In the genomic region with DNA sequence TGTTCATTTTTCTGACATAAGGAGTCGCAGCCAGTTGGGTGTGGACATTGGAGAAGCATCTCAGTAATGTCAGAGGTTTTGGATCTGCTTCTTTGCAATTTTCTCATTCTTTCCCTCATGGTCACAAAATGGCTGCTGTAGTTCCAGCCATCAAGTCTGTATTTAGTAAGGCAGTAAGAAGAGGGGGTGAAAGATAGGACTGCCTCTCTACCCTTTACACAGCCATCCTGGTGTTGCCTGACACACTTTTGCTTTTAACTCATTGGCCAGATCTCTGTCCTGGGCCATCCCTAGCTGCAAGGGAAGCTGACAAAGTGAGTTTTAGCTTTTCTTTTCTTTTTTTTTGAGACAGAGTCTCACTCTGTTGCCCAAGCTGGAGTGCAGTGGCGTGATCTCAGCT, we compare ENCODE assay signal across 29 cellular contexts.
DNase-seq lines count a peak whose midpoint lies in the region; ATAC-seq, FAIRE-seq and TF ChIP-seq lines count a peak whose summit lies in the region.
"Had no signal": no experiment of that assay in that cellular context is flagged by ENCODE, and none has a peak within 500 bp of the region (broad histone marks: within the 10 kb centered on the region; RNA-seq: fewer than 3 reads in every experiment).

No MANE protein-coding gene starts in this region.

- TF ChIP-seq EP300 in K562 (IDR thresholded peaks at IDR 0.05; ENCODE audit: low read length) = no peak

- H3K27me3 ChIP-seq in right atrium auricular region = no peaks in the 10 kb centered on the region
- H3K27me3 ChIP-seq in heart left ventricle = no peaks in the 10 kb centered on the region
- H3K27me3 ChIP-seq in K562 (ENCODE audit: control insufficient read depth in 2 of 2, insufficient read depth in 2 of 2, low read length in 2 of 2) = peaks cover 5 to 9% of the 10 kb centered on the region in 2 experiments; a peak in 3 of 5 replicates
- no peaks in the 10 kb centered on the region for H3K27me3 ChIP-seq in SJCRH30
- no peaks in the 10 kb centered on the region for H3K27me3 ChIP-seq in prostate gland (replicated peaks; ENCODE audit: insufficient read depth)
- H3K27me3 ChIP-seq: BE2C, BLaER1 had no signal

- H3K27ac ChIP-seq in right atrium auricular region = no peak overlapping the region
- H3K27ac ChIP-seq in heart left ventricle = no peak overlapping the region
- H3K27ac ChIP-seq in HEK293 (ENCODE audit: extremely low read depth, low read depth, low read length) = no peak overlapping the region
- H3K27ac ChIP-seq in K562 (ENCODE audit: extremely low read depth, low read depth, low read length) = no peak overlapping the region
- no peak overlapping the region for H3K27ac ChIP-seq in SJCRH30
- H3K27ac ChIP-seq in prostate gland = no peak overlapping the region
- H3K27ac ChIP-seq: BLaER1 had no signal

- H3K4me3 ChIP-seq in right atrium auricular region = no peak overlapping the region
- H3K4me3 ChIP-seq in heart left ventricle = no peak overlapping the region
- no peak overlapping the region for H3K4me3 ChIP-seq in HEK293 (ENCODE audit: low read depth, low read length)
- H3K4me3 ChIP-seq in K562 = no peak overlapping the region
- H3K4me3 ChIP-seq in SJCRH30 = no peak overlapping the region
- no peak overlapping the region for H3K4me3 ChIP-seq in prostate gland
- H3K4me3 ChIP-seq: BLaER1, GM12878 had no signal

- no TSS peak for BruUV-seq in K562 (replicated peaks; lab: Mats Ljungman, UMichigan)

- H3K36me3 ChIP-seq in right atrium auricular region (no peaks in the 10 kb centered on the region), heart left ventricle (no peaks in the 10 kb centered on the region), HEK293 (ENCODE audit: control insufficient read depth in 2 of 2, insufficient read depth in 1 of 2, low read length in 2 of 2) (no peaks in the 10 kb centered on the region), K562 (ENCODE audit: control insufficient read depth, insufficient read depth, low read length) (no peaks in the 10 kb centered on the region), SJCRH30 (no peaks in the 10 kb centered on the region), prostate gland (no peaks in the 10 kb centered on the region)
- H3K36me3 ChIP-seq: BE2C, BLaER1 had no signal

- TF ChIP-seq RAD21 in K562 (CRISPR knock-in tag; conservative IDR thresholded peaks at IDR 0.05 in 1 of 2, IDR thresholded peaks at IDR 0.05 in 1 of 2) = no peak

- H4K20me1 ChIP-seq in K562 (replicated peaks; ENCODE audit: control insufficient read depth, insufficient read depth, low read length) = no peaks in the 10 kb centered on the region
- H4K20me1 ChIP-seq: BLaER1 had no signal

- in situ Hi-C loops in K562 (cut with MboI) = loop anchor here (25.0 kb wide), 1 partner anchor 1018 kb away; no protein-coding TSS in a partner anchor

- H3K9me1 ChIP-seq in K562 (ENCODE audit: control insufficient read depth, insufficient read depth, low read length) = no peaks in the 10 kb centered on the region

- H3K4me1 ChIP-seq in right atrium auricular region = no peaks in the 10 kb centered on the region
- H3K4me1 ChIP-seq in heart left ventricle = peaks cover 0 to 7% (median 0%) of the 10 kb centered on the region in 12 donors
- no peaks in the 10 kb centered on the region for H3K4me1 ChIP-seq in HEK293 (ENCODE audit: control insufficient read depth, insufficient read depth, low read length)
- no peaks in the 10 kb centered on the region for H3K4me1 ChIP-seq in K562 (replicated peaks in 1 of 2; ENCODE audit: control insufficient read depth in 2 of 2, insufficient read depth in 2 of 2, low read length in 2 of 2)
- H3K4me1 ChIP-seq in SJCRH30 = 0 out of 2 replicates have a peak, but pooled peaks cover 4% of the 10 kb centered on the region
- H3K4me1 ChIP-seq in prostate gland (replicated peaks) = no peaks in the 10 kb centered on the region
- H3K4me1 ChIP-seq: BE2C had no signal

- DNase-seq in right atrium auricular region (ENCODE audit: low spot score) (peak; percentile 28), heart left ventricle (no peak), K562 (ENCODE audit: extremely low read depth in 1 of 4, low spot score in 3 of 4) (no peak), left lobe of liver (ENCODE audit: low spot score) (peak; percentile 0), SJCRH30 (no peak), prostate gland (ENCODE audit: low spot score) (no peak), NCI-H748 treated with DMSO at 0.1 percent for 48 hours (lab: John Stamatoyannopoulos, UW) (no peak)
- DNase-seq: 8988T; ACHN; BE2C; C1 segment of cervical spinal cord; CD4-positive, alpha-beta memory T cell; CD4-positive, CD25-positive, alpha-beta regulatory T cell; CD8-positive, alpha-beta memory T cell; COR-L47; DMS 273 treated with DMSO at 0.1 percent for 48 hours; DMS153; DMS53; DMS79; DND-41; EL; GDM1 had no signal

- H3K9me3 ChIP-seq in right atrium auricular region = peaks cover 6 to 11% of the 10 kb centered on the region in 2 donors
- H3K9me3 ChIP-seq in heart left ventricle = peaks cover 0 to 17% (median 7%) of the 10 kb centered on the region in 12 donors
- H3K9me3 ChIP-seq in HEK293 (ENCODE audit: control insufficient read depth, insufficient read depth, low read depth, low read length) = no peaks in the 10 kb centered on the region
- H3K9me3 ChIP-seq in K562 (replicated peaks; ENCODE audit: control insufficient read depth, insufficient read depth, low read depth, low read length) = peaks cover 5% of the 10 kb centered on the region; the same call in 1 of the 2 replicates
- peaks cover 6% of the 10 kb centered on the region; the same call in 1 of the 2 replicates for H3K9me3 ChIP-seq in SJCRH30 (replicated peaks)
- no peaks in the 10 kb centered on the region for H3K9me3 ChIP-seq in prostate gland

- intact Hi-C loops in heart left ventricle (cut with DNase I) (no loop called here), K562 (cut with micrococcal nuclease) (no loop called here), prostate gland (cut with DNase I) (no loop called here)

- no peak for TF ChIP-seq POLR2A in heart left ventricle (IDR thresholded peaks at IDR 0.05)
- TF ChIP-seq POLR2A in K562 (conservative IDR thresholded peaks at IDR 0.05) = no peak
- no peak for TF ChIP-seq POLR2A in prostate gland (IDR thresholded peaks at IDR 0.05)

- TF ChIP-seq CTCF in right atrium auricular region (IDR thresholded peaks at IDR 0.05) (no peak), heart left ventricle (IDR thresholded peaks at IDR 0.05) (no peak), HEK293 (tag by site-specific recombination; IDR thresholded peaks at IDR 0.05) (no peak), K562 (IDR thresholded peaks at IDR 0.05 in 2 of 3, conservative IDR thresholded peaks at IDR 0.05 in 1 of 3; ENCODE audit: insufficient read depth in 2 of 3, low read depth in 1 of 3, low read length in 3 of 3) (no peak), prostate gland (IDR thresholded peaks at IDR 0.05) (no peak)

- no peak overlapping the region for H3K4me2 ChIP-seq in K562 (ENCODE audit: insufficient read depth, low read length)
- H3K4me2 ChIP-seq: BLaER1 had no signal

- no peak overlapping the region for H3K9ac ChIP-seq in K562 (ENCODE audit: insufficient read depth in 1 of 2, low read depth in 2 of 2, low read length in 2 of 2)
- H3K9ac ChIP-seq: BLaER1 had no signal

- CTCF ChIA-PET in HEK293 (lab: Yijun Ruan, JAX) (interaction anchor here (0.7 kb wide), 2 partner anchors 166 to 599 kb away, joined by 3 read pairs; no protein-coding TSS in a partner anchor), K562 (lab: Yijun Ruan, JAX; ENCODE audit: low intra/inter-chr PET ratio) (no interaction called here)

- WGBS in heart left ventricle, 4 donors = 72 to 96% (median 93%) methylated on average over 2 of the region's 2 CpGs
- 0% methylated on average over 2 of the region's 2 CpGs for WGBS in K562 (ENCODE audit: insufficient coverage, low coverage, missing lambda C conversion rate)
- WGBS in prostate gland = 98% methylated on average over 2 of the region's 2 CpGs

- FAIRE-seq in K562 (lab: Jason Lieb, UNC) = no peak
- FAIRE-seq: A204.1, GM12878, GM12892, GM18507, GM19239 had no signal

- no peaks in the 10 kb centered on the region for H3K79me2 ChIP-seq in K562 (ENCODE audit: control insufficient read depth, insufficient read depth, low read length)

- no peak overlapping the region for H2AFZ ChIP-seq in K562 (ENCODE audit: low read depth, low read length)

- POLR2A ChIA-PET in HEK293 (lab: Yijun Ruan, JAX) (no interaction called here), K562 (lab: Yijun Ruan, JAX) (no interaction called here)

- ATAC-seq in heart left ventricle = no peak
- no peak for ATAC-seq in K562
- ATAC-seq in left lobe of liver = no peak
- ATAC-seq: GM12878 had no signal

TF ChIP-seq in HEK293, 187 proteins besides CTCF, POLR2A, EP300 and RAD21 (continues in another document):
- TF ChIP-seq, protein P1, sequence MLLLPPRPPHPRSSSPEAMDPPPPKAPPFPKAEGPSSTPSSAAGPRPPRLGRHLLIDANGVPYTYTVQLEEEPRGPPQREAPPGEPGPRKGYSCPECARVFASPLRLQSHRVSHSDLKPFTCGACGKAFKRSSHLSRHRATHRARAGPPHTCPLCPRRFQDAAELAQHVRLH (tag by site-specific recombination; IDR thresholded peaks at IDR 0.05) = peak; percentile 84
- peak; percentile 68 for TF ChIP-seq SETDB1 (IDR thresholded peaks at IDR 0.05; ENCODE audit: insufficient read length, low read length)
- TF ChIP-seq, protein P2, sequence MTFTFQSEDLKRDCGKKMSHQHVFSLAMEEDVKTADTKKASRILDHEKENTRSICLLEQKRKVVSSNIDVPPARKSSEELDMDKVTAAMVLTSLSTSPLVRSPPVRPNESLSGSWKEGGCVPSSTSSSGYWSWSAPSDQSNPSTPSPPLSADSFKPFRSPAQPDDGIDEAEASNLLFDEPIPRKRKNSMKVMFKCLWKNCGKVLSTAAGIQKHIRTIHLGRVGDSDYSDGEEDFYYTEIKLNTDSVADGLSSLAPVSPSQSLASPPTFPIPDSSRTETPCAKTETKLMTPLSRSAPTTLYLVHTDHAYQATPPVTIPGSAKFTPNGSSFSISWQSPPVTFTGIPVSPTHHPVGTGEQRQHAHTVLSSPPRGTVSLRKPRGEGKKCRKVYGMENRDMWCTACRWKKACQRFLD (tag by site-specific recombination; IDR thresholded peaks at IDR 0.05) = no peak

TF ChIP-seq in K562, 482 proteins besides CTCF, POLR2A, EP300 and RAD21 (continues in another document):
- TF ChIP-seq, protein P3, sequence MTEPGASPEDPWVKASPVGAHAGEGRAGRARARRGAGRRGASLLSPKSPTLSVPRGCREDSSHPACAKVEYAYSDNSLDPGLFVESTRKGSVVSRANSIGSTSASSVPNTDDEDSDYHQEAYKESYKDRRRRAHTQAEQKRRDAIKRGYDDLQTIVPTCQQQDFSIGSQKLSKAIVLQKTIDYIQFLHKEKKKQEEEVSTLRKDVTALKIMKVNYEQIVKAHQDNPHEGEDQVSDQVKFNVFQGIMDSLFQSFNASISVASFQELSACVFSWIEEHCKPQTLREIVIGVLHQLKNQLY (CRISPR knock-in tag; conservative IDR thresholded peaks at IDR 0.05) = no peak
- TF ChIP-seq BCOR (IDR thresholded peaks at IDR 0.05) (peak; percentile 38; the same call in 1 of the 2 replicates), SOX6 (IDR thresholded peaks at IDR 0.05) (no peak), SMARCA5 (IDR thresholded peaks at IDR 0.05) (0 out of 2 replicates have a peak, but pooled peaks have one; percentile 50), TRIM28 (IDR thresholded peaks at IDR 0.05) (0 out of 2 replicates have a peak, but pooled peaks have one; percentile 28), RBM25 (IDR thresholded peaks at IDR 0.05; ENCODE audit: low read depth, low read length, severe bottlenecking) (peak; percentile 78)

Comparison
In these comparisons a context has a peak if more than half of its experiments do, and no peak if none do; other contexts are left out.
1. DNase-seq: peak in right atrium auricular region (single experiment) and left lobe of liver (single experiment); none in heart left ventricle (0 of 5), K562 (0 of 4), SJCRH30 (0 of 2), prostate gland (single experiment) and NCI-H748 treated with DMSO at 0.1 percent for 48 hours (single experiment).